In genomic region chr2:216974321-216975302, GRCh38 we compare ENCODE assay signal across 1 cellular context.
TF ChIP-seq lines count a peak whose summit lies in the region.

No MANE protein-coding gene starts in this region.

TF ChIP-seq in SK-N-SH treated with all-trans-retinoic acid at 6 μM for 48 hours, 23 proteins besides CTCF, POLR2A, EP300 and RAD21 (continued from another document):
- no peak for TF ChIP-seq PATZ1 (CRISPR knock-in tag; IDR thresholded peaks at IDR 0.05; ENCODE audit: borderline replicate concordance)
- TF ChIP-seq BACH2 (CRISPR knock-in tag; IDR thresholded peaks at IDR 0.05; ENCODE audit: borderline replicate concordance) = no peak
- TF ChIP-seq SNAI2 (CRISPR knock-in tag; IDR thresholded peaks at IDR 0.05) = no peak
- TF ChIP-seq, protein P1, sequence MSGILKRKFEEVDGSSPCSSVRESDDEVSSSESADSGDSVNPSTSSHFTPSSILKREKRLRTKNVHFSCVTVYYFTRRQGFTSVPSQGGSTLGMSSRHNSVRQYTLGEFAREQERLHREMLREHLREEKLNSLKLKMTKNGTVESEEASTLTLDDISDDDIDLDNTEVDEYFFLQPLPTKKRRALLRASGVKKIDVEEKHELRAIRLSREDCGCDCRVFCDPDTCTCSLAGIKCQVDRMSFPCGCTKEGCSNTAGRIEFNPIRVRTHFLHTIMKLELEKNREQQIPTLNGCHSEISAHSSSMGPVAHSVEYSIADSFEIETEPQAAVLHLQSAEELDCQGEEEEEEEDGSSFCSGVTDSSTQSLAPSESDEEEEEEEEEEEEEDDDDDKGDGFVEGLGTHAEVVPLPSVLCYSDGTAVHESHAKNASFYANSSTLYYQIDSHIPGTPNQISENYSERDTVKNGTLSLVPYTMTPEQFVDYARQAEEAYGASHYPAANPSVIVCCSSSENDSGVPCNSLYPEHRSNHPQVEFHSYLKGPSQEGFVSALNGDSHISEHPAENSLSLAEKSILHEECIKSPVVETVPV (CRISPR knock-in tag; IDR thresholded peaks at IDR 0.05) = no peak
- TF ChIP-seq RARB (CRISPR knock-in tag; IDR thresholded peaks at IDR 0.05) = no peak
TF ChIP-seq in SK-N-SH treated with all-trans-retinoic acid at 6 μM for 48 hours: peak in this region for 0.
